ENCODE assay signal across 8 cellular contexts in genomic region chr12:41264281-41264680, GRCh38.
DNase-seq lines count a peak whose midpoint lies in the region; ATAC-seq, FAIRE-seq and TF ChIP-seq lines count a peak whose summit lies in the region.

No MANE protein-coding gene starts in this region.

- no peak for TF ChIP-seq POLR2A in K562 (conservative IDR thresholded peaks at IDR 0.05)

- H3K4me3 Mint-ChIP-seq in neural crest cell = no peak overlapping the region

- peak; percentile 23 for FAIRE-seq in K562 (lab: Jason Lieb, UNC)

- POLR2A ChIA-PET in K562 (lab: Yijun Ruan, JAX) = no interaction called here

- H3K4me3 ChIP-seq in K562 = no peak overlapping the region

- H4K20me1 ChIP-seq in K562 (replicated peaks; ENCODE audit: control insufficient read depth, insufficient read depth, low read length) = no peaks in the 10 kb centered on the region

- H3K9me3 Mint-ChIP-seq in neural crest cell = peaks cover 5% of the 10 kb centered on the region

- no peaks in the 10 kb centered on the region for H3K27me3 ChIP-seq in K562 (ENCODE audit: control insufficient read depth in 2 of 2, insufficient read depth in 2 of 2, low read length in 2 of 2)

- H3K4me2 ChIP-seq in K562 (ENCODE audit: insufficient read depth, low read length) = no peak overlapping the region

- no peak for TF ChIP-seq EP300 in K562 (IDR thresholded peaks at IDR 0.05; ENCODE audit: low read length)

- H3K27me3 Mint-ChIP-seq in neural crest cell (ENCODE audit: low read depth) = no peaks in the 10 kb centered on the region

- BruUV-seq in K562 (replicated peaks; lab: Mats Ljungman, UMichigan) = no TSS peak

- in situ Hi-C loops in GM13976 (cut with MboI; ENCODE audit: low sequenced_read_pairs, unreplicated experiment) (no loop called here), K562 (cut with MboI) (no loop called here)

- no peaks in the 10 kb centered on the region for H3K9me3 ChIP-seq in K562 (replicated peaks; ENCODE audit: control insufficient read depth, insufficient read depth, low read depth, low read length)

- H3K27ac Mint-ChIP-seq in neural crest cell (ENCODE audit: unreplicated experiment) = no peak overlapping the region

- no peaks in the 10 kb centered on the region for H3K36me3 ChIP-seq in K562 (ENCODE audit: control insufficient read depth, insufficient read depth, low read length)

- H3K27ac ChIP-seq in K562 (ENCODE audit: extremely low read depth, low read depth, low read length) = no peak overlapping the region

- H3K4me1 ChIP-seq in K562 (replicated peaks in 1 of 2; ENCODE audit: control insufficient read depth in 2 of 2, insufficient read depth in 2 of 2, low read length in 2 of 2) = no peaks in the 10 kb centered on the region

- CTCF ChIA-PET in K562 (lab: Yijun Ruan, JAX; ENCODE audit: low intra/inter-chr PET ratio) = interaction anchor here (0.7 kb wide), 2 partner anchors 318 to 764 kb away, joined by 3 read pairs; no protein-coding TSS in a partner anchor

- no peak overlapping the region for H2AFZ ChIP-seq in K562 (ENCODE audit: low read depth, low read length)

- H3K9ac ChIP-seq in K562 (ENCODE audit: insufficient read depth in 1 of 2, low read depth in 2 of 2, low read length in 2 of 2) = no peak overlapping the region

- TF ChIP-seq CTCF in GM13976 (IDR thresholded peaks at IDR 0.05; ENCODE audit: borderline replicate concordance, control extremely low read depth, extremely low read depth, insufficient read depth, missing control alignments) (peak; percentile 15), K562 (IDR thresholded peaks at IDR 0.05 in 2 of 3, conservative IDR thresholded peaks at IDR 0.05 in 1 of 3; ENCODE audit: insufficient read depth in 2 of 3, low read depth in 1 of 3, low read length in 3 of 3) (peak in 1 of 3 experiments; percentile 18; a peak in 1 of 6 replicates), neural crest cell (conservative IDR thresholded peaks at IDR 0.05) (peak; percentile 70)

- DNase-seq in GM13976 (ENCODE audit: low spot score) (peak; percentile 14), M059J (ENCODE audit: low read depth) (peak; percentile 1), K562 (ENCODE audit: extremely low read depth in 1 of 4, low spot score in 3 of 4) (no peak), neural crest cell (ENCODE audit: low read depth, low spot score) (no peak), retina (no peak), amniotic stem cell (lab: John Stamatoyannopoulos, UW) (no peak)

- ATAC-seq in K562 (no peak), HG03521 (IDR thresholded peaks at IDR 0.05; ENCODE audit: unreplicated experiment) (no peak), HG03439 (IDR thresholded peaks at IDR 0.05; ENCODE audit: unreplicated experiment) (no peak)

- H3K4me1 Mint-ChIP-seq in neural crest cell = peaks cover 24% of the 10 kb centered on the region

- H3K9me1 ChIP-seq in K562 (ENCODE audit: control insufficient read depth, insufficient read depth, low read length) = no peaks in the 10 kb centered on the region

- no peaks in the 10 kb centered on the region for H3K79me2 ChIP-seq in K562 (ENCODE audit: control insufficient read depth, insufficient read depth, low read length)

- TF ChIP-seq RAD21 in K562 (CRISPR knock-in tag; conservative IDR thresholded peaks at IDR 0.05 in 1 of 2, IDR thresholded peaks at IDR 0.05 in 1 of 2) = peak in 1 of 2 experiments; percentile 40; a peak in 1 of 4 replicates

- intact Hi-C loops in K562 (cut with micrococcal nuclease) = no loop called here

- H3K36me3 Mint-ChIP-seq in neural crest cell (ENCODE audit: low read depth) = no peaks in the 10 kb centered on the region

TF ChIP-seq in K562, 482 proteins besides CTCF, POLR2A, EP300 and RAD21:
- TF ChIP-seq, protein P1, sequence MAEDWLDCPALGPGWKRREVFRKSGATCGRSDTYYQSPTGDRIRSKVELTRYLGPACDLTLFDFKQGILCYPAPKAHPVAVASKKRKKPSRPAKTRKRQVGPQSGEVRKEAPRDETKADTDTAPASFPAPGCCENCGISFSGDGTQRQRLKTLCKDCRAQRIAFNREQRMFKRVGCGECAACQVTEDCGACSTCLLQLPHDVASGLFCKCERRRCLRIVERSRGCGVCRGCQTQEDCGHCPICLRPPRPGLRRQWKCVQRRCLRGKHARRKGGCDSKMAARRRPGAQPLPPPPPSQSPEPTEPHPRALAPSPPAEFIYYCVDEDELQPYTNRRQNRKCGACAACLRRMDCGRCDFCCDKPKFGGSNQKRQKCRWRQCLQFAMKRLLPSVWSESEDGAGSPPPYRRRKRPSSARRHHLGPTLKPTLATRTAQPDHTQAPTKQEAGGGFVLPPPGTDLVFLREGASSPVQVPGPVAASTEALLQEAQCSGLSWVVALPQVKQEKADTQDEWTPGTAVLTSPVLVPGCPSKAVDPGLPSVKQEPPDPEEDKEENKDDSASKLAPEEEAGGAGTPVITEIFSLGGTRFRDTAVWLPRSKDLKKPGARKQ (CRISPR knock-in tag; IDR thresholded peaks at IDR 0.05) = no peak
- TF ChIP-seq NR2F6 (CRISPR knock-in tag; IDR thresholded peaks at IDR 0.05) (no peak), ZBTB1 (CRISPR knock-in tag; IDR thresholded peaks at IDR 0.05; ENCODE audit: borderline replicate concordance, low read depth) (no peak), ZNF121 (CRISPR knock-in tag; conservative IDR thresholded peaks at IDR 0.05) (no peak)

Comparison
In these comparisons a context has a peak if more than half of its experiments do, and no peak if none do; other contexts are left out.
1. DNase-seq: peak in GM13976 (single experiment) and M059J (single experiment); none in K562 (0 of 4), neural crest cell (single experiment), retina (single experiment) and amniotic stem cell (single experiment).